Comparison of ENCODE assay signal across 23 cellular contexts in the genomic region with DNA sequence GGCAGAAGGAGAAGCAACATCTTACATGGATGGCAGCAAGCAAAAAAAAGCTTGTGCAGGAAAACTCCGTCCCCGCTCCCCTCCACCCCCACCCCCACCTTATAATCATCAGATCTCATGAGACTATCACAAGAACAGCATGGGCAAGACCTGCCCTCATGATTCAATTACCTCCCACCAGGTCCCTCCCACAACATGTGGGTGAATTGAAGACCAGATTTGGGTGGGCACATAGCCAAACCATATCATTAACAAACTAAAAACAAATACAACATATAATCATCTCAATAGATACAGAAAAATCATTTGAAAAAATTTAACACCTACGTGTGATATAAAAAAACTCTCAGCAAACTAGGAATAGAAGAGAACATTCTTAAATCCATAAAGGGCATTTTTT.
"Had no signal": no experiment of that assay in that cellular context is flagged by ENCODE, and none has a peak within 500 bp of the region (broad histone marks: within the 10 kb centered on the region; RNA-seq: fewer than 3 reads in every experiment).

No MANE protein-coding gene starts in this region.

- H3K4me3 ChIP-seq: colonic mucosa, coronary artery, dorsolateral prefrontal cortex, esophagus muscularis mucosa, esophagus squamous epithelium, gastrocnemius medialis, gastroesophageal sphincter, heart left ventricle, heart right ventricle had no signal

- H3K4me1 ChIP-seq: colonic mucosa, esophagus muscularis mucosa, esophagus squamous epithelium, foreskin keratinocyte, gastrocnemius medialis, gastroesophageal sphincter, heart left ventricle, heart right ventricle had no signal

- H3K27ac ChIP-seq: colonic mucosa, coronary artery, dorsolateral prefrontal cortex, epithelial cell of prostate, esophagus muscularis mucosa, esophagus squamous epithelium, foreskin keratinocyte, gastrocnemius medialis, gastroesophageal sphincter, heart left ventricle, heart right ventricle had no signal

- H3K27me3 ChIP-seq: colonic mucosa had no signal

- DNase-seq: colonic mucosa; cortex of kidney; dermis blood vessel endothelial cell; dorsolateral prefrontal cortex; effector CD4-positive, alpha-beta T cell; effector CD8-positive, alpha-beta T cell; effector memory CD4-positive, alpha-beta T cell; effector memory CD8-positive, alpha-beta T cell; endodermal cell; erythroblast; esophagus squamous epithelium; foreskin fibroblast; foreskin keratinocyte; foreskin melanocyte; gastrocnemius medialis; glutamatergic neuron; head of caudate nucleus; heart left ventricle; heart right ventricle had no signal

- H3K9me3 ChIP-seq: colonic mucosa, esophagus squamous epithelium, gastrocnemius medialis, gastroesophageal sphincter had no signal

- H3K36me3 ChIP-seq: colonic mucosa, esophagus muscularis mucosa, esophagus squamous epithelium, gastrocnemius medialis, gastroesophageal sphincter, heart left ventricle, heart right ventricle had no signal
